In genomic region chr1:61042679-61043009, GRCh38 we compare ENCODE assay signal across 1 cellular context.
TF ChIP-seq lines count a peak whose summit lies in the region.

No MANE protein-coding gene starts in this region.

TF ChIP-seq in GM23338, 12 proteins besides CTCF, POLR2A, EP300 and RAD21 (continued from another document):
- TF ChIP-seq, protein P1, sequence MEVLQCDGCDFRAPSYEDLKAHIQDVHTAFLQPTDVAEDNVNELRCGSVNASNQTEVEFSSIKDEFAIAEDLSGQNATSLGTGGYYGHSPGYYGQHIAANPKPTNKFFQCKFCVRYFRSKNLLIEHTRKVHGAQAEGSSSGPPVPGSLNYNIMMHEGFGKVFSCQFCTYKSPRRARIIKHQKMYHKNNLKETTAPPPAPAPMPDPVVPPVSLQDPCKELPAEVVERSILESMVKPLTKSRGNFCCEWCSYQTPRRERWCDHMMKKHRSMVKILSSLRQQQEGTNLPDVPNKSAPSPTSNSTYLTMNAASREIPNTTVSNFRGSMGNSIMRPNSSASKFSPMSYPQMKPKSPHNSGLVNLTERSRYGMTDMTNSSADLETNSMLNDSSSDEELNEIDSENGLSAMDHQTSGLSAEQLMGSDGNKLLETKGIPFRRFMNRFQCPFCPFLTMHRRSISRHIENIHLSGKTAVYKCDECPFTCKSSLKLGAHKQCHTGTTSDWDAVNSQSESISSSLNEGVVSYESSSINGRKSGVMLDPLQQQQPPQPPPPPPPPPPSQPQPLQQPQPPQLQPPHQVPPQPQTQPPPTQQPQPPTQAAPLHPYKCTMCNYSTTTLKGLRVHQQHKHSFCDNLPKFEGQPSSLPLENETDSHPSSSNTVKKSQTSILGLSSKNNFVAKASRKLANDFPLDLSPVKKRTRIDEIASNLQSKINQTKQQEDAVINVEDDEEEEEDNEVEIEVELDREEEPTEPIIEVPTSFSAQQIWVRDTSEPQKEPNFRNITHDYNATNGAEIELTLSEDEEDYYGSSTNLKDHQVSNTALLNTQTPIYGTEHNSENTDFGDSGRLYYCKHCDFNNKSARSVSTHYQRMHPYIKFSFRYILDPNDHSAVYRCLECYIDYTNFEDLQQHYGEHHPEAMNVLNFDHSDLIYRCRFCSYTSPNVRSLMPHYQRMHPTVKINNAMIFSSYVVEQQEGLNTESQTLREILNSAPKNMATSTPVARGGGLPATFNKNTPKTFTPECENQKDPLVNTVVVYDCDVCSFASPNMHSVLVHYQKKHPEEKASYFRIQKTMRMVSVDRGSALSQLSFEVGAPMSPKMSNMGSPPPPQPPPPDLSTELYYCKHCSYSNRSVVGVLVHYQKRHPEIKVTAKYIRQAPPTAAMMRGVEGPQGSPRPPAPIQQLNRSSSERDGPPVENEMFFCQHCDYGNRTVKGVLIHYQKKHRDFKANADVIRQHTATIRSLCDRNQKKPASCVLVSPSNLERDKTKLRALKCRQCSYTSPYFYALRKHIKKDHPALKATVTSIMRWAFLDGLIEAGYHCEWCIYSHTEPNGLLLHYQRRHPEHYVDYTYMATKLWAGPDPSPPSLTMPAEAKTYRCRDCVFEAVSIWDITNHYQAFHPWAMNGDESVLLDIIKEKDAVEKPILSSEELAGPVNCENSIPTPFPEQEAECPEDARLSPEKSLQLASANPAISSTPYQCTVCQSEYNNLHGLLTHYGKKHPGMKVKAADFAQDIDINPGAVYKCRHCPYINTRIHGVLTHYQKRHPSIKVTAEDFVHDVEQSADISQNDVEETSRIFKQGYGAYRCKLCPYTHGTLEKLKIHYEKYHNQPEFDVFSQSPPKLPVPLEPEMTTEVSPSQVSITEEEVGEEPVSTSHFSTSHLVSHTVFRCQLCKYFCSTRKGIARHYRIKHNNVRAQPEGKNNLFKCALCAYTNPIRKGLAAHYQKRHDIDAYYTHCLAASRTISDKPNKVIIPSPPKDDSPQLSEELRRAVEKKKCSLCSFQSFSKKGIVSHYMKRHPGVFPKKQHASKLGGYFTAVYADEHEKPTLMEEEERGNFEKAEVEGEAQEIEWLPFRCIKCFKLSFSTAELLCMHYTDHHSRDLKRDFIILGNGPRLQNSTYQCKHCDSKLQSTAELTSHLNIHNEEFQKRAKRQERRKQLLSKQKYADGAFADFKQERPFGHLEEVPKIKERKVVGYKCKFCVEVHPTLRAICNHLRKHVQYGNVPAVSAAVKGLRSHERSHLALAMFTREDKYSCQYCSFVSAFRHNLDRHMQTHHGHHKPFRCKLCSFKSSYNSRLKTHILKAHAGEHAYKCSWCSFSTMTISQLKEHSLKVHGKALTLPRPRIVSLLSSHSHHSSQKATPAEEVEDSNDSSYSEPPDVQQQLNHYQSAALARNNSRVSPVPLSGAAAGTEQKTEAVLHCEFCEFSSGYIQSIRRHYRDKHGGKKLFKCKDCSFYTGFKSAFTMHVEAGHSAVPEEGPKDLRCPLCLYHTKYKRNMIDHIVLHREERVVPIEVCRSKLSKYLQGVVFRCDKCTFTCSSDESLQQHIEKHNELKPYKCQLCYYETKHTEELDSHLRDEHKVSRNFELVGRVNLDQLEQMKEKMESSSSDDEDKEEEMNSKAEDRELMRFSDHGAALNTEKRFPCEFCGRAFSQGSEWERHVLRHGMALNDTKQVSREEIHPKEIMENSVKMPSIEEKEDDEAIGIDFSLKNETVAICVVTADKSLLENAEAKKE (CRISPR knock-in tag; IDR thresholded peaks at IDR 0.05), result no peak
- TF ChIP-seq JUNB (IDR thresholded peaks at IDR 0.05; ENCODE audit: unreplicated experiment), result no peak
- no peak for TF ChIP-seq CREB1 (CRISPR knock-in tag; IDR thresholded peaks at IDR 0.05; ENCODE audit: low read depth)
- no peak for TF ChIP-seq ZNF331 (CRISPR knock-in tag; IDR thresholded peaks at IDR 0.05; ENCODE audit: low read depth)
